ENCODE assay signal across 8 cellular contexts in the genomic region with DNA sequence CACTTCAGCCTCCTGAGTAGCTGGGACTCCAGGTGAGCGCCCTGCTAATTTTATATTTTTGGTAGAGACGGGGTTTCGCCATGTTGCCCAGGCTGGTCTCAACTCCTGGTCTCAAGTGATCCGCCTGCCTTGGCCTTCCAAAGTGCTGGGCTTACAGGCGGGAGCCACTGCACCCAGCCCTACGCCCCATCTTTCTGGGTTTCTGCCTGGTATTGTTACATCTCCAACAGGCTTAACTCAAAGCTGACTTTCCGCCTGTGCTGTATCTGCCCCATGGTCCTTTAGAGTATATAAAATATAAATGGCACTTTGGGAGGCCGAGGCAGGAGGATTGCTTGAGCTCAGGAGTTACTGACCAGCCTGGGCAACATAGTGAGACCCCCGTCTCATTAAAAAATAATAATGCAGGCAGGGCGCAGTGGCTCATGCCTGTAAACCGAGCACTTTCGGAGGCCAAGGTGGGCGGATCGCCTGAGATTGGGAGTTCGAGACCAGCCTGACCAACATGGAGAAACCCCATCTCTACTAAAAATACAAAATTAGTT. TPM values are rescaled to one million over a fixed set of nuclear protein-coding genes. Genes with fewer than 3 reads are reported as not detected.
DNase-seq lines count a peak whose midpoint lies in the region; ATAC-seq and TF ChIP-seq lines count a peak whose summit lies in the region.

No MANE protein-coding gene starts in this region.

- intact Hi-C loops in mucosa of descending colon (cut with DNase I, micrococcal nuclease) = loop anchor here in 1 of 2 donors (5.0 kb wide), 1 partner anchor 75 kb away; a partner anchor contains a TSS

- no peaks in the 10 kb centered on the region for H3K4me1 ChIP-seq in mucosa of descending colon (ENCODE audit: low read depth)

- DNase-seq in AG10803 (ENCODE audit: low read depth) (peak; percentile 9), caudate nucleus (lab: John Stamatoyannopoulos, UW) (peak in 7 of 61 donors; percentile 2 to 65 (median 32)), mucosa of descending colon (peak in 1 of 3 donors; percentile 51), NK-92 (lab: John Stamatoyannopoulos, UW; ENCODE audit: unreplicated experiment) (no peak), putamen (ENCODE audit: low spot score) (no peak), NCI-H2171 treated with DMSO at 0.1 percent for 48 hours (lab: John Stamatoyannopoulos, UW) (no peak), NCI-H2227 (lab: John Stamatoyannopoulos, UW; ENCODE audit: unreplicated experiment) (no peak)
- no peak for DNase-seq in Jurkat, Clone E6-1 (ENCODE audit: low read depth, low spot score)

- TF ChIP-seq CTCF in AG10803 (conservative IDR thresholded peaks at IDR 0.05; ENCODE audit: low read length) (no peak), mucosa of descending colon (IDR thresholded peaks at IDR 0.05) (no peak)

- no peaks in the 10 kb centered on the region for H3K9me3 ChIP-seq in mucosa of descending colon

- peak; percentile 9 for ATAC-seq in mucosa of descending colon

- peak overlapping the region; percentile 98 for H3K27ac ChIP-seq in caudate nucleus (ENCODE audit: low read depth, low read length)

- no peaks in the 10 kb centered on the region for H3K36me3 ChIP-seq in mucosa of descending colon (ENCODE audit: low read depth)

- H3K4me3 ChIP-seq in AG10803 (ENCODE audit: low read length) (peak overlapping the region; percentile 86), mucosa of descending colon (peak overlapping the region; percentile 54)
- H3K4me3 ChIP-seq in Jurkat, Clone E6-1 (ENCODE audit: low read length) = peak overlapping the region; percentile 89

RNA-seq across cellular contexts. Expression of a gene that starts 36.5 kb away (rescaled TPM):
- polyA plus RNA-seq in Jurkat, Clone E6-1 (2012; ENCODE audit: insufficient read depth, insufficient read length) = 18.2 TPM
- under 1 TPM; 0.38 to 0.63 (median 0.58) TPM for total RNA-seq in mucosa of descending colon
